17 cellular contexts compared by ENCODE assay signal in genomic region chr1:12485231-12486172, GRCh38.
DNase-seq lines count a peak whose midpoint lies in the region; ATAC-seq, FAIRE-seq and TF ChIP-seq lines count a peak whose summit lies in the region.
"Had no signal": no experiment of that assay in that cellular context is flagged by ENCODE, and none has a peak within 500 bp of the region (broad histone marks: within the 10 kb centered on the region; RNA-seq: fewer than 3 reads in every experiment).

No MANE protein-coding gene starts in this region.

- H3F3A ChIP-seq in PC-3 (ENCODE audit: low read length, unreplicated experiment), result no peaks in the 10 kb centered on the region

- intact Hi-C loops in PC-3 (cut with micrococcal nuclease), result loop anchor here (10.0 kb wide), 1 partner anchor 171 kb away; no protein-coding TSS in a partner anchor
- intact Hi-C loops in pancreas (cut with DNase I), result no loop called here
- intact Hi-C loops in activated T-helper 1 cell treated with anti-CD3 and anti-CD28 coated beads, Interleukin-12 subunit alpha, Interleukin-12 subunit beta, Interleukin-2, Interleukin-4 antibody, amounts not matched to agents 30 ng/mL and 10 ng/mL and 1 ng/mL, durations not matched to agents 14 hours and 24 hours and 36 hours (cut with micrococcal nuclease), result no loop called here

- CTCF ChIA-PET in PC-3 (lab: Charles Lee), result no interaction called here

- H3K4me2 ChIP-seq in PC-3 (ENCODE audit: low read length), result peak overlapping the region; percentile 61

- peaks cover 31% of the 10 kb centered on the region for H3K36me3 Mint-ChIP-seq in T-helper 2 cell treated with Interferon-gamma antibody and Interleukin-4, amounts not matched to agents 5 μg/mL and 100 μg/mL, for 36 hours (ENCODE audit: low read depth)
- H3K36me3 Mint-ChIP-seq in activated T-helper 1 cell treated with anti-CD3 and anti-CD28 coated beads, Interleukin-12 subunit alpha, Interleukin-12 subunit beta, Interleukin-2, Interleukin-4 antibody, amounts not matched to agents 30 ng/mL and 10 ng/mL and 1 ng/mL, durations not matched to agents 14 hours and 24 hours and 36 hours (ENCODE audit: low read depth), result peaks cover 15% of the 10 kb centered on the region

- peaks cover 50% of the 10 kb centered on the region for H3K4me1 ChIP-seq in PC-3 (ENCODE audit: insufficient read depth, low read length)
- peaks cover 8 to 25% (median 22%) of the 10 kb centered on the region in 3 donors for H3K4me1 ChIP-seq in pancreas

- BruUV-seq in PC-3 (replicated peaks; lab: Mats Ljungman, UMichigan), result no TSS peak

- ATAC-seq in PC-3 (peak; percentile 3; the same call in 1 of the 2 replicates), pancreas (peak; percentile 15 to 71 (median 60)), GM19467 (IDR thresholded peaks at IDR 0.05; ENCODE audit: unreplicated experiment) (no peak)
- ATAC-seq: esophagus mucosa had no signal

- peak overlapping the region; percentile 52 for H3K27ac ChIP-seq in PC-3 (ENCODE audit: low read length)
- H3K27ac ChIP-seq in pancreas, result peak overlapping the region in 3 of 4 donors; percentile 9 to 39 (median 17)

- H3K9me2 ChIP-seq in PC-3 (replicated peaks; ENCODE audit: low read length), result no peaks in the 10 kb centered on the region

- H3K36me3 ChIP-seq in PC-3 (ENCODE audit: low read depth, low read length) (peaks cover 6% of the 10 kb centered on the region; the same call in 1 of the 2 replicates), pancreas (no peaks in the 10 kb centered on the region)

- no peaks in the 10 kb centered on the region for H4K20me1 ChIP-seq in PC-3 (ENCODE audit: low read length)

- peaks cover 13% of the 10 kb centered on the region for H3K4me1 Mint-ChIP-seq in T-helper 2 cell treated with Interferon-gamma antibody and Interleukin-4, amounts not matched to agents 5 μg/mL and 100 μg/mL, for 36 hours (ENCODE audit: low read depth)
- peaks cover 13% of the 10 kb centered on the region for H3K4me1 Mint-ChIP-seq in activated T-helper 1 cell treated with anti-CD3 and anti-CD28 coated beads, Interleukin-12 subunit alpha, Interleukin-12 subunit beta, Interleukin-2, Interleukin-4 antibody, amounts not matched to agents 30 ng/mL and 10 ng/mL and 1 ng/mL, durations not matched to agents 14 hours and 24 hours and 36 hours (ENCODE audit: low read depth)

- DNase-seq in AG10803 (ENCODE audit: low read depth) (peak; percentile 77), PC-3 (peak; percentile 80), fibroblast of peridontal ligament (ENCODE audit: extremely low read depth) (peak; percentile 80), pancreas (peak in 1 of 6 donors; percentile 36), epidermal melanocyte (ENCODE audit: insufficient read length, low spot score) (no peak)
- DNase-seq in T-helper 2 cell treated with Interferon-gamma antibody and Interleukin-4, amounts not matched to agents 5 μg/mL and 100 μg/mL, for 36 hours (ENCODE audit: low spot score), result no peak
- DNase-seq in activated T-helper 1 cell treated with anti-CD3 and anti-CD28 coated beads, Interleukin-12 subunit alpha, Interleukin-12 subunit beta, Interleukin-2, Interleukin-4 antibody, amounts not matched to agents 30 ng/mL and 10 ng/mL and 1 ng/mL, durations not matched to agents 14 hours and 24 hours and 36 hours (ENCODE audit: low spot score), result no peak
- DNase-seq: activated CD8-positive, alpha-beta memory T cell treated with anti-CD3 and anti-CD28 coated beads, Interleukin-2, amount 50 U/mL, for 4 hours; CD4-positive, CD25-positive, alpha-beta regulatory T cell; GOT3; NCI-H2029; occipital lobe; stimulated activated CD4-positive, alpha-beta T cell treated with anti-CD3 and anti-CD28 coated beads, Interleukin-4, amount 100 ng/mL, for 1 hour had no signal

- no peaks in the 10 kb centered on the region for H3K27me3 Mint-ChIP-seq in T-helper 2 cell treated with Interferon-gamma antibody and Interleukin-4, amounts not matched to agents 5 μg/mL and 100 μg/mL, for 36 hours (ENCODE audit: low read depth)
- H3K27me3 Mint-ChIP-seq in activated T-helper 1 cell treated with anti-CD3 and anti-CD28 coated beads, Interleukin-12 subunit alpha, Interleukin-12 subunit beta, Interleukin-2, Interleukin-4 antibody, amounts not matched to agents 30 ng/mL and 10 ng/mL and 1 ng/mL, durations not matched to agents 14 hours and 24 hours and 36 hours (ENCODE audit: insufficient read depth), result no peaks in the 10 kb centered on the region
- H3K27me3 Mint-ChIP-seq: brain; CD4-positive, CD25-positive, alpha-beta regulatory T cell had no signal

- no peaks in the 10 kb centered on the region for H3K9me3 Mint-ChIP-seq in T-helper 2 cell treated with Interferon-gamma antibody and Interleukin-4, amounts not matched to agents 5 μg/mL and 100 μg/mL, for 36 hours
- no peaks in the 10 kb centered on the region for H3K9me3 Mint-ChIP-seq in activated T-helper 1 cell treated with anti-CD3 and anti-CD28 coated beads, Interleukin-12 subunit alpha, Interleukin-12 subunit beta, Interleukin-2, Interleukin-4 antibody, amounts not matched to agents 30 ng/mL and 10 ng/mL and 1 ng/mL, durations not matched to agents 14 hours and 24 hours and 36 hours
- H3K9me3 Mint-ChIP-seq: brain; CD4-positive, CD25-positive, alpha-beta regulatory T cell had no signal

- no peak overlapping the region for H3K4me3 Mint-ChIP-seq in T-helper 2 cell treated with Interferon-gamma antibody and Interleukin-4, amounts not matched to agents 5 μg/mL and 100 μg/mL, for 36 hours
- no peak overlapping the region for H3K4me3 Mint-ChIP-seq in activated T-helper 1 cell treated with anti-CD3 and anti-CD28 coated beads, Interleukin-12 subunit alpha, Interleukin-12 subunit beta, Interleukin-2, Interleukin-4 antibody, amounts not matched to agents 30 ng/mL and 10 ng/mL and 1 ng/mL, durations not matched to agents 14 hours and 24 hours and 36 hours
- H3K4me3 Mint-ChIP-seq: brain; CD4-positive, CD25-positive, alpha-beta regulatory T cell had no signal

- no peak overlapping the region for H3K27ac Mint-ChIP-seq in T-helper 2 cell treated with Interferon-gamma antibody and Interleukin-4, amounts not matched to agents 5 μg/mL and 100 μg/mL, for 36 hours
- no peak overlapping the region for H3K27ac Mint-ChIP-seq in activated T-helper 1 cell treated with anti-CD3 and anti-CD28 coated beads, Interleukin-12 subunit alpha, Interleukin-12 subunit beta, Interleukin-2, Interleukin-4 antibody, amounts not matched to agents 30 ng/mL and 10 ng/mL and 1 ng/mL, durations not matched to agents 14 hours and 24 hours and 36 hours

- 51 to 53% methylated on average over 13 of the region's 13 CpGs for WGBS in pancreas, 2 donors

- H3K79me2 ChIP-seq in PC-3 (ENCODE audit: low read length), result peaks cover 17% of the 10 kb centered on the region; the same call in 1 of the 2 replicates

- H3K9me3 ChIP-seq in PC-3 (ENCODE audit: low read length), result no peaks in the 10 kb centered on the region
- no peaks in the 10 kb centered on the region for H3K9me3 ChIP-seq in pancreas

- H3K4me3 ChIP-seq in AG10803 (ENCODE audit: low read length) (no peak overlapping the region), PC-3 (ENCODE audit: low read length) (no peak overlapping the region), pancreas (no peak overlapping the region)

- no peak for TF ChIP-seq CTCF in AG10803 (conservative IDR thresholded peaks at IDR 0.05; ENCODE audit: low read length)
- TF ChIP-seq CTCF in PC-3 (conservative IDR thresholded peaks at IDR 0.05; ENCODE audit: low read depth, low read length), result no peak
- TF ChIP-seq CTCF in pancreas (IDR thresholded peaks at IDR 0.05), result no peak

- no peak for FAIRE-seq in pancreas (lab: Jason Lieb, UNC)
- FAIRE-seq: keratinocyte had no signal

- POLR2A ChIA-PET in PC-3 (lab: Charles Lee; ENCODE audit: unreplicated experiment), result no interaction called here

- H3K27me3 ChIP-seq in PC-3 (ENCODE audit: low read length), result no peaks in the 10 kb centered on the region
- no peaks in the 10 kb centered on the region for H3K27me3 ChIP-seq in pancreas

- no peak overlapping the region for H3K9ac ChIP-seq in PC-3 (ENCODE audit: low read length)

- no peak overlapping the region for H2AFZ ChIP-seq in PC-3 (ENCODE audit: low read length)

Comparison
In these comparisons a context has a peak if more than half of its experiments do, and no peak if none do; other contexts are left out.
1. DNase-seq: peak in AG10803 (single experiment), PC-3 (single experiment) and fibroblast of peridontal ligament (single experiment); none in epidermal melanocyte (single experiment), T-helper 2 cell treated with Interferon-gamma antibody and Interleukin-4, amounts not matched to agents 5 μg/mL and 100 μg/mL, for 36 hours (single experiment) and activated T-helper 1 cell treated with anti-CD3 and anti-CD28 coated beads, Interleukin-12 subunit alpha, Interleukin-12 subunit beta, Interleukin-2, Interleukin-4 antibody, amounts not matched to agents 30 ng/mL and 10 ng/mL and 1 ng/mL, durations not matched to agents 14 hours and 24 hours and 36 hours (single experiment).